Comparison of ENCODE assay signal across 18 cellular contexts in genomic region chr20:20802328-20802727, GRCh38.
DNase-seq lines count a peak whose midpoint lies in the region; ATAC-seq and TF ChIP-seq lines count a peak whose summit lies in the region.
"Had no signal": no experiment of that assay in that cellular context is flagged by ENCODE, and none has a peak within 500 bp of the region (broad histone marks: within the 10 kb centered on the region; RNA-seq: fewer than 3 reads in every experiment).

No MANE protein-coding gene starts in this region.

- H2AFZ ChIP-seq in PC-9: no peak overlapping the region

- H3K9me3 ChIP-seq in aorta (ENCODE audit: control insufficient read depth, low read length): peaks cover 1% of the 10 kb centered on the region
- no peaks in the 10 kb centered on the region for H3K9me3 ChIP-seq in PC-9 (ENCODE audit: insufficient read depth, low read depth)
- H3K9me3 ChIP-seq: HAP-1 had no signal

- POLR2A ChIA-PET in PC-9 (lab: Charles Lee; ENCODE audit: unreplicated experiment): no interaction called here

- DNase-seq in left cardiac atrium (peak; percentile 42), Right ventricle myocardium inferior (ENCODE audit: missing footprints) (no peak), NB4 (ENCODE audit: low read depth) (peak; percentile 71), left lobe of liver (ENCODE audit: low spot score) (no peak), aorta (no peak), SW480 (ENCODE audit: low spot score) (no peak), PC-9 (no peak)
- no peak for DNase-seq in stimulated activated CD4-positive, alpha-beta T cell treated with anti-CD3 and anti-CD28 coated beads, Interleukin-2, amount 100 ng/mL, for 48 hours
- DNase-seq: COR-L47, DMS153, KBM-7, NCI-H1105 treated with DMSO at 0.1 percent for 48 hours, NCI-H187, NCI-H226, NCI-H524 treated with DMSO at 0.1 percent for 48 hours had no signal

- no peak for TF ChIP-seq POLR2A in NB4 (IDR thresholded peaks at IDR 0.05; ENCODE audit: extremely low read depth, insufficient read length)

- H3F3A ChIP-seq in PC-9 (ENCODE audit: insufficient read depth, low read depth): no peaks in the 10 kb centered on the region

- no peaks in the 10 kb centered on the region for H3K9me2 ChIP-seq in PC-9 (ENCODE audit: insufficient read depth)

- intact Hi-C loops in left cardiac atrium (cut with DNase I) (no loop called here), Right ventricle myocardium inferior (cut with DNase I) (no loop called here), aorta (cut with DNase I) (no loop called here), PC-9 (cut with micrococcal nuclease; ENCODE audit: unreplicated experiment) (no loop called here)

- ATAC-seq in left cardiac atrium (peak; percentile 47 to 64), Right ventricle myocardium inferior (no peak), left lobe of liver (peak; percentile 31), aorta (ENCODE audit: low FRiP score) (peak; percentile 40)
- ATAC-seq: Panc1 had no signal

- H3K4me2 ChIP-seq in PC-9: no peak overlapping the region

- no peaks in the 10 kb centered on the region for H3K27me3 ChIP-seq in aorta (ENCODE audit: control insufficient read depth in 1 of 2, insufficient read depth in 2 of 2, low read length in 1 of 2)
- peaks cover 63% of the 10 kb centered on the region for H3K27me3 ChIP-seq in PC-9 (ENCODE audit: insufficient read depth, low read depth)

- H3K4me3 ChIP-seq in NB4 (ENCODE audit: low read depth, low read length): no peak overlapping the region
- H3K4me3 ChIP-seq in aorta (ENCODE audit: low read length in 2 of 2): no peak overlapping the region
- no peak overlapping the region for H3K4me3 ChIP-seq in PC-9
- H3K4me3 ChIP-seq: HAP-1, SK-N-MC had no signal

- CTCF ChIA-PET in PC-9 (lab: Charles Lee): no interaction called here

- no peaks in the 10 kb centered on the region for H3K36me3 ChIP-seq in aorta (ENCODE audit: control insufficient read depth in 1 of 2, insufficient read depth in 2 of 2, low read length in 1 of 2)
- H3K36me3 ChIP-seq in PC-9 (ENCODE audit: low read depth): no peaks in the 10 kb centered on the region
- H3K36me3 ChIP-seq: HAP-1 had no signal

- H3K4me1 ChIP-seq in aorta (ENCODE audit: control insufficient read depth in 1 of 2, insufficient read depth in 2 of 2, low read length in 2 of 2) (no peaks in the 10 kb centered on the region), PC-9 (replicated peaks; ENCODE audit: insufficient read depth) (no peaks in the 10 kb centered on the region)
- H3K4me1 ChIP-seq: HAP-1 had no signal

- WGBS in aorta, 2 donors: 91 to 92% methylated on average over 3 of the region's 3 CpGs

- no peaks in the 10 kb centered on the region for H3K79me2 ChIP-seq in PC-9 (ENCODE audit: low read depth)

- H3K27ac ChIP-seq in aorta (ENCODE audit: low read depth in 1 of 2, low read length in 2 of 2): no peak overlapping the region
- no peak overlapping the region for H3K27ac ChIP-seq in PC-9
- H3K27ac ChIP-seq: SK-N-MC had no signal

- TF ChIP-seq CTCF in NB4 (IDR thresholded peaks at IDR 0.05; ENCODE audit: low read depth, low read length) (no peak), PC-9 (conservative IDR thresholded peaks at IDR 0.05) (no peak)

- no TSS peak for BruUV-seq in PC-9 (replicated peaks; lab: Mats Ljungman, UMichigan)

- no peaks in the 10 kb centered on the region for H4K20me1 ChIP-seq in PC-9 (ENCODE audit: insufficient read depth)

Comparison
In these comparisons a context has a peak if more than half of its experiments do, and no peak if none do; other contexts are left out.
1. DNase-seq: peak in left cardiac atrium (single experiment) and NB4 (single experiment); none in Right ventricle myocardium inferior (single experiment), left lobe of liver (single experiment), aorta (0 of 2), SW480 (single experiment), PC-9 (0 of 2) and stimulated activated CD4-positive, alpha-beta T cell treated with anti-CD3 and anti-CD28 coated beads, Interleukin-2, amount 100 ng/mL, for 48 hours (0 of 2).